ENCODE assay signal across 8 cellular contexts in the genomic region with DNA sequence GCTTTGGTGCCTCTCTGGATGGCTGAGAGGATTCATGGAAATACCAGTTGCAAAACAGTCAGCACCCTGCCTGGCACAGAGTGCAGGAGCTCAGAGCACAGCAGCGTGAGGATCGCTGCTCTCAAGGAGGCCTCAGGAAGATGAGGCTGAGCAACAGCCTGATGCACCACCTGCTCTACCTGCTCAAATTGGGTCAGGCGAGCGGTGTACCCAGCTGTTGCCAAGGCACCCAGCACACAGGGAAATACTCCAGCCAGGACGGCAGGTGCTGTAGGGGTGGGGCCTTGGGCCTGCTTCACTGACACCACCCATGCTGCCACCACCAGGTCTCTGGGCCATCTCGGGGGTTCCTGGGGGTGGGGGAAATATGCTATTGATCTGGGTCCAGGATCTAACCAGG. TPM values are rescaled to one million over a fixed set of nuclear protein-coding genes. Genes with fewer than 3 reads are reported as not detected.
DNase-seq lines count a peak whose midpoint lies in the region; ATAC-seq, FAIRE-seq and TF ChIP-seq lines count a peak whose summit lies in the region.

No MANE protein-coding gene starts in this region.

- no peak for ATAC-seq in activated naive CD4-positive, alpha-beta T cell treated with anti-CD3 and anti-CD28 coated beads, Interleukin-2, amount 50 U/mL, for 72 hours
- ATAC-seq in HG02763 (IDR thresholded peaks at IDR 0.05; ENCODE audit: unreplicated experiment), result no peak

- FAIRE-seq in D721Med (lab: Jason Lieb, UNC), result no peak

- no peaks in the 10 kb centered on the region for H3K9me3 ChIP-seq in muscle layer of duodenum (ENCODE audit: control insufficient read depth in 1 of 2, low read length in 2 of 2)

- no peaks in the 10 kb centered on the region for H3K9me3 Mint-ChIP-seq in activated naive CD4-positive, alpha-beta T cell treated with anti-CD3 and anti-CD28 coated beads, Interleukin-2, amount 50 U/mL, for 72 hours

- peaks cover 46 to 88% of the 10 kb centered on the region in 2 donors for H3K4me1 ChIP-seq in muscle layer of duodenum (ENCODE audit: control insufficient read depth in 1 of 2, insufficient read depth in 2 of 2, low read length in 2 of 2)

- H3K27me3 ChIP-seq in muscle layer of duodenum (ENCODE audit: low read depth, low read length), result no peaks in the 10 kb centered on the region

- H3K27ac Mint-ChIP-seq in activated naive CD4-positive, alpha-beta T cell treated with anti-CD3 and anti-CD28 coated beads, Interleukin-2, amount 50 U/mL, for 72 hours, result peak overlapping the region; percentile 94 to 95

- peak overlapping the region; percentile 89 for H3K27ac ChIP-seq in muscle layer of duodenum (ENCODE audit: low read length)

- H3K36me3 ChIP-seq in muscle layer of duodenum (ENCODE audit: control insufficient read depth in 1 of 2, insufficient read depth in 2 of 2, low read length in 2 of 2), result no peaks in the 10 kb centered on the region

- H3K36me3 Mint-ChIP-seq in activated naive CD4-positive, alpha-beta T cell treated with anti-CD3 and anti-CD28 coated beads, Interleukin-2, amount 50 U/mL, for 72 hours, result peaks cover 28 to 38% of the 10 kb centered on the region in 2 donors

- DNase-seq in COLO668 (lab: John Stamatoyannopoulos, UW; ENCODE audit: unreplicated experiment) (peak; percentile 95), NCI-H187 (lab: John Stamatoyannopoulos, UW) (peak; percentile 29 to 48), D721Med (ENCODE audit: insufficient read length, low spot score) (no peak), hepatic stellate cell (ENCODE audit: low spot score) (no peak), NOMO-1 (lab: John Stamatoyannopoulos, UW; ENCODE audit: unreplicated experiment in 2 of 2) (no peak)
- DNase-seq in activated naive CD4-positive, alpha-beta T cell treated with anti-CD3 and anti-CD28 coated beads, Interleukin-2, amount 50 U/mL, for 72 hours (ENCODE audit: low spot score in 2 of 2), result no peak

- no peak for TF ChIP-seq CTCF in D721Med (IDR thresholded peaks at IDR 0.05; ENCODE audit: insufficient read depth, missing control alignments)

- H3K4me3 ChIP-seq in muscle layer of duodenum (ENCODE audit: low read depth in 1 of 2, low read length in 2 of 2), result peak overlapping the region; percentile 72 to 95

RNA-seq across cellular contexts. Expression of a gene that starts 4.3 kb away (rescaled TPM):
- 10 to 100 TPM; 63.1 to 96.5 TPM for total RNA-seq in activated naive CD4-positive, alpha-beta T cell treated with anti-CD3 and anti-CD28 coated beads, Interleukin-2, amount 50 U/mL, for 72 hours

RNA-seq across cellular contexts. Expression of a gene that starts 38.8 kb away (rescaled TPM):
- 10 to 100 TPM; 26.0 to 49.8 TPM for total RNA-seq in activated naive CD4-positive, alpha-beta T cell treated with anti-CD3 and anti-CD28 coated beads, Interleukin-2, amount 50 U/mL, for 72 hours

RNA-seq across cellular contexts. Expression of a gene that starts 45.9 kb away (rescaled TPM):
- total RNA-seq in activated naive CD4-positive, alpha-beta T cell treated with anti-CD3 and anti-CD28 coated beads, Interleukin-2, amount 50 U/mL, for 72 hours, result 1 to 10 TPM; 4.0 to 6.8 TPM

RNA-seq across cellular contexts. Expression of a gene that starts 59.7 kb away (rescaled TPM):
- 10 to 100 TPM; 24.5 to 43.2 TPM for total RNA-seq in activated naive CD4-positive, alpha-beta T cell treated with anti-CD3 and anti-CD28 coated beads, Interleukin-2, amount 50 U/mL, for 72 hours

Comparison
In these comparisons a context has a peak if more than half of its experiments do, and no peak if none do; other contexts are left out.
1. DNase-seq: peak in COLO668 (single experiment) and NCI-H187 (2 of 2); none in activated naive CD4-positive, alpha-beta T cell treated with anti-CD3 and anti-CD28 coated beads, Interleukin-2, amount 50 U/mL, for 72 hours (0 of 2), D721Med (single experiment), hepatic stellate cell (single experiment) and NOMO-1 (0 of 2).